ENCODE assay signal across 15 cellular contexts in the genomic region with DNA sequence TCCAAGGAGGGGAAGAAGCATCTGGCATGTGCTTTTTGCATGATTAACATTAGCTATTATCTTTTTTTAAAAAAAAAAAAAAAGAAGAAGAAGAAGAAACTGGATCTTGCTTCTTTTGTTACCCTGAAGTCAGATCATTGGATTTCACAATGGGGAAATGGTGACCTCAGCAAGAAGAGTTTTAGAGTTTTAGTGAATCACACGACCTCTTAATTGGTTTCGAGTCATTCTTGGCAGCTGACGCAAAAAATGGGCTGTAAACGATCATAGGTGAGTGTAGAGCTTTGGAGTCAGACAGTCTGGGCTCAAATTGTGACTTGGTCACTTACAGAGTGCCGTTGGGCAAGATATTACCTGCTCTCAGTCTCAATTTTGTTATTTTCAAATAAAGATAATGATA. TPM values are rescaled to one million over a fixed set of nuclear protein-coding genes. Genes with fewer than 3 reads are reported as not detected.
A peak's percentile ranks its signal among the peaks of the same experiment; 100 is the strongest.
DNase-seq lines count a peak whose midpoint lies in the region; ATAC-seq, FAIRE-seq and TF ChIP-seq lines count a peak whose summit lies in the region.
"Had no signal": no experiment of that assay in that cellular context is flagged by ENCODE, and none has a peak within 500 bp of the region (broad histone marks: within the 10 kb centered on the region; RNA-seq: fewer than 3 reads in every experiment).

No MANE protein-coding gene starts in this region.

- H3K9ac ChIP-seq in astrocyte (ENCODE audit: low read length): no peak overlapping the region

- H3K4me2 ChIP-seq in astrocyte (ENCODE audit: low read length): no peak overlapping the region

- H3K4me3 ChIP-seq in astrocyte (ENCODE audit: insufficient read depth, low read depth, low read length): no peak overlapping the region
- H3K4me3 ChIP-seq in mucosa of descending colon: no peak overlapping the region
- no peak overlapping the region for H3K4me3 ChIP-seq in right cardiac atrium (ENCODE audit: low read length)
- H3K4me3 ChIP-seq: esophagus muscularis mucosa, HAP-1, lung had no signal

- no peak overlapping the region for H3K4me3 Mint-ChIP-seq in astrocyte (ENCODE audit: unreplicated experiment)
- H3K4me3 Mint-ChIP-seq: brain, T-cell had no signal

- no peak for FAIRE-seq in astrocyte (lab: Jason Lieb, UNC)

- H3K9me3 Mint-ChIP-seq in astrocyte (ENCODE audit: unreplicated experiment): no peaks in the 10 kb centered on the region
- H3K9me3 Mint-ChIP-seq: T-cell had no signal

- peaks cover 3% of the 10 kb centered on the region for H3K27me3 Mint-ChIP-seq in astrocyte (ENCODE audit: low read depth, unreplicated experiment)

- TF ChIP-seq CTCF in astrocyte (IDR thresholded peaks at IDR 0.05; ENCODE audit: insufficient read depth, low read depth, low read length): no peak
- no peak for TF ChIP-seq CTCF in mucosa of descending colon (IDR thresholded peaks at IDR 0.05)

- H3K79me2 ChIP-seq in astrocyte (ENCODE audit: insufficient read depth, low read length): no peaks in the 10 kb centered on the region

- no peak overlapping the region for H2AFZ ChIP-seq in astrocyte (ENCODE audit: low read depth, low read length)

- H3K27ac Mint-ChIP-seq in astrocyte (ENCODE audit: unreplicated experiment): no peak overlapping the region
- H3K27ac Mint-ChIP-seq: brain, T-cell had no signal

- 51% methylated on average over 5 of the region's 5 CpGs for WGBS in right cardiac atrium

- H4K20me1 ChIP-seq in astrocyte (ENCODE audit: insufficient read depth, low read length): no peaks in the 10 kb centered on the region

- H3K4me1 ChIP-seq in astrocyte (ENCODE audit: insufficient read depth, low read length) (no peaks in the 10 kb centered on the region), mucosa of descending colon (ENCODE audit: low read depth) (no peaks in the 10 kb centered on the region), right cardiac atrium (ENCODE audit: control insufficient read depth, insufficient read depth, low read length) (no peaks in the 10 kb centered on the region)
- H3K4me1 ChIP-seq: esophagus muscularis mucosa, HAP-1 had no signal

- peak; percentile 60 for DNase-seq in DMS79 (lab: John Stamatoyannopoulos, UW)
- peak; percentile 26 for DNase-seq in NCI-H1092 treated with DMSO at 0.1 percent for 48 hours (lab: John Stamatoyannopoulos, UW)
- DNase-seq in astrocyte (ENCODE audit: low read depth): peak; percentile 62
- peak in 1 of 3 donors; percentile 16 for DNase-seq in mucosa of descending colon
- no peak for DNase-seq in right cardiac atrium
- DNase-seq in DMS114 treated with DMSO at 0.1 percent for 48 hours (lab: John Stamatoyannopoulos, UW; ENCODE audit: unreplicated experiment): no peak
- DNase-seq in NCI-H1694 (lab: John Stamatoyannopoulos, UW): no peak
- DNase-seq: NCI-H187 treated with DMSO at 0.1 percent for 48 hours, T-cell had no signal

- H3K27me3 ChIP-seq in astrocyte (ENCODE audit: insufficient read depth, low read length) (no peaks in the 10 kb centered on the region), right cardiac atrium (ENCODE audit: control insufficient read depth, insufficient read depth) (no peaks in the 10 kb centered on the region)

- H3K36me3 Mint-ChIP-seq in astrocyte (ENCODE audit: low read depth, unreplicated experiment): peaks cover 1% of the 10 kb centered on the region
- H3K36me3 Mint-ChIP-seq: brain, T-cell had no signal

- peaks cover 19% of the 10 kb centered on the region for H3K4me1 Mint-ChIP-seq in astrocyte (ENCODE audit: low read depth, unreplicated experiment)
- H3K4me1 Mint-ChIP-seq: T-cell had no signal

- no peak overlapping the region for H3K27ac ChIP-seq in astrocyte (ENCODE audit: low read depth, low read length)
- H3K27ac ChIP-seq in right cardiac atrium (ENCODE audit: low read length): no peak overlapping the region
- H3K27ac ChIP-seq: esophagus muscularis mucosa had no signal

- ATAC-seq in mucosa of descending colon: peak; percentile 70
- ATAC-seq in right cardiac atrium: no peak
- ATAC-seq in GM18858 (IDR thresholded peaks at IDR 0.05; ENCODE audit: unreplicated experiment): no peak
- ATAC-seq: sciatic nerve, T-cell had no signal

- intact Hi-C loops in mucosa of descending colon (cut with DNase I, micrococcal nuclease): no loop called here
- intact Hi-C loops in right cardiac atrium (cut with DNase I): no loop called here

- H3K9me3 ChIP-seq in astrocyte (ENCODE audit: insufficient read depth, low read depth, low read length): no peaks in the 10 kb centered on the region
- no peaks in the 10 kb centered on the region for H3K9me3 ChIP-seq in mucosa of descending colon
- H3K9me3 ChIP-seq in right cardiac atrium (ENCODE audit: control insufficient read depth, low read length): no peaks in the 10 kb centered on the region
- H3K9me3 ChIP-seq: esophagus muscularis mucosa, HAP-1 had no signal

- H3K36me3 ChIP-seq in astrocyte (ENCODE audit: insufficient read depth, low read length): no peaks in the 10 kb centered on the region
- no peaks in the 10 kb centered on the region for H3K36me3 ChIP-seq in mucosa of descending colon (ENCODE audit: low read depth)
- H3K36me3 ChIP-seq: esophagus muscularis mucosa, HAP-1 had no signal

RNA-seq across cellular contexts. Expression of a gene that starts 33.3 kb away (rescaled TPM):
- total RNA-seq in astrocyte: 14.7 and 22.4 TPM in 2 replicates
- total RNA-seq in mucosa of descending colon: 1 to 10 TPM; 1.4 to 3.2 (median 2.7) TPM
- 10 to 100 TPM; 25.2 to 32.6 (median 28.1) TPM for total RNA-seq in right cardiac atrium
- polyA plus RNA-seq in right cardiac atrium: 18.5 TPM

Comparison
In these comparisons a context has a peak if more than half of its experiments do, and no peak if none do; other contexts are left out.
1. DNase-seq: peak in DMS79 (single experiment), NCI-H1092 treated with DMSO at 0.1 percent for 48 hours (single experiment) and astrocyte (single experiment); none in right cardiac atrium (0 of 3), DMS114 treated with DMSO at 0.1 percent for 48 hours (single experiment) and NCI-H1694 (single experiment).